ENCODE assay signal across 6 cellular contexts in the genomic region with DNA sequence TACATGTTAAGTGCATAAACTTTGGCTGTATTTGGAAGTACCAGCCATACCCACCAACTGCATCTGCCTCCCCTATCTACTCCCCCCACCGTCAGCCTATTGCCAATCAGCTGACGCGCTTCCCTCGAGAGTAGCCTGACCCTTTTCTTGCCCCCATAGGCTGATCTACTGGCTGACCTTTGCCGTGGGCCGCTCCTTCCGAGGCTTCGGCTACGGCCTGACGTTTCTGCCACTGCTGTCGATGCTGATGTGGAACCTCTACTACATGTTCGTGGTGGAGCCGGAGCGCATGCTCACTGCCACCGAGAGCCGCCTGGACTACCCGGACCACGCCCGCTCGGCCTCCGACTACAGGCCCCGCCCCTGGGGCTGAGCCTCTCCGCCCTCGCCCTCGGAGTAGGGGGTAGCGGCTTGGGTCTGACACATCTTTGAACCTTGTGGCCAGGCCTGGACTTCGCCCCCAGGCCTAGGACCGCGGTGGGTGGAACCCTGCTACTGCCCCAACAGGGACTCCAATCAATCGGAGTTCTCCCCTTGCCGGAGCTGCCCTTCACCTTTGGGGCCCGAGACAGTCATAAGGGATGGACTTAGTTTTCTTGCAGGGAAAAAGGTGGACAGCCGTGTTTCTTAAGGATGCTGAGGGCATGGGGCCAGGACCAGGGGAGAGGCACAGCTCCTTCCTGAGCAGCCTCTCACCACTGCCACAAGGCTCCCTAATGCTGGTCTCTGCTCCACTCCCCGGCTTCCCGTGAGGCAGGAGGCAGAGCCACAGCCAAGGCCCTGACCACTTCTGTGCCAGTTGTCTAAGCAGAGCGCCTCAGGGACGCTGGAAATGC. TPM values are rescaled to one million over a fixed set of nuclear protein-coding genes. Genes with fewer than 3 reads are reported as not detected.
DNase-seq lines count a peak whose midpoint lies in the region; ATAC-seq, FAIRE-seq and TF ChIP-seq lines count a peak whose summit lies in the region.

No MANE protein-coding gene starts in this region.

- peak; percentile 24; the same call in 1 of the 2 replicates for TF ChIP-seq POLR2A in A549 (IDR thresholded peaks at IDR 0.05; ENCODE audit: low read length)

- H3K4me1 ChIP-seq in A549 (peaks cover 4% of the 10 kb centered on the region; the same call in 2 of the 3 replicates), kidney (ENCODE audit: control insufficient read depth in 1 of 2, insufficient read depth in 1 of 2, low read depth in 1 of 2, low read length in 2 of 2) (peaks cover 13 to 20% of the 10 kb centered on the region in 2 donors), thoracic aorta (ENCODE audit: control insufficient read depth in 1 of 2, low read depth in 2 of 2) (peaks cover 8 to 17% of the 10 kb centered on the region in 2 donors)

- intact Hi-C loops in kidney (cut with DNase I) = no loop called here

- no peaks in the 10 kb centered on the region for H3K9me3 ChIP-seq in A549
- H3K9me3 ChIP-seq in kidney (ENCODE audit: control insufficient read depth in 1 of 2, low read length in 2 of 2) = no peaks in the 10 kb centered on the region
- no peaks in the 10 kb centered on the region for H3K9me3 ChIP-seq in thoracic aorta

- no peaks in the 10 kb centered on the region for H3K27me3 ChIP-seq in thoracic aorta (replicated peaks; ENCODE audit: insufficient read depth)

- peak overlapping the region; percentile 68 to 92 for H3K9ac ChIP-seq in kidney (ENCODE audit: low read length in 2 of 2)

- peaks cover 0 to 2% of the 10 kb centered on the region in 2 donors for H3K36me3 ChIP-seq in kidney (ENCODE audit: control insufficient read depth in 1 of 2, insufficient read depth in 2 of 2, low read length in 2 of 2)
- H3K36me3 ChIP-seq in thoracic aorta = no peaks in the 10 kb centered on the region

- CTCF ChIA-PET in A549 (lab: Yijun Ruan, JAX) = no interaction called here

- H3K4me3 ChIP-seq in A549 = no peak overlapping the region
- H3K4me3 ChIP-seq in kidney (ENCODE audit: low read length in 2 of 2) = peak overlapping the region; percentile 66 to 76
- peak overlapping the region; percentile 69 for H3K4me3 ChIP-seq in thoracic aorta

- POLR2A ChIA-PET in A549 (lab: Yijun Ruan, JAX) = interaction anchor here (0.5 kb wide), 1 partner anchor 31 kb away, joined by 3 read pairs; no protein-coding TSS in a partner anchor

- TF ChIP-seq RAD21 in A549 (conservative IDR thresholded peaks at IDR 0.05 in 1 of 2, IDR thresholded peaks at IDR 0.05 in 1 of 2) = no peak

- DNase-seq in A549 (ENCODE audit: low read depth in 1 of 2, low spot score in 1 of 2) = peak; percentile 26 to 62
- DNase-seq in anterior cingulate cortex (lab: John Stamatoyannopoulos, UW) = peak in 55 of 58 donors; percentile 10 to 86 (median 70)
- peak; percentile 94 for DNase-seq in kidney
- DNase-seq in thoracic aorta (ENCODE audit: low spot score) = peak; percentile 81
- DNase-seq in activated naive CD4-positive, alpha-beta T cell treated with anti-CD3 and anti-CD28 coated beads, Interleukin-2, amount 50 U/mL, for 16 hours = no peak

- TF ChIP-seq EP300 in A549 (IDR thresholded peaks at IDR 0.05) = no peak

- WGBS in A549 (ENCODE audit: missing lambda C conversion rate) = 64% methylated on average over 30 of the region's 37 CpGs

- H3K4me2 ChIP-seq in A549 = peak overlapping the region; percentile 54

- H3K27ac ChIP-seq in A549 = peak overlapping the region; percentile 8 to 62; a peak in 3 of 6 replicates
- H3K27ac ChIP-seq in kidney (ENCODE audit: low read depth in 2 of 2, low read length in 2 of 2) = peak overlapping the region; percentile 84 to 85
- peak overlapping the region; percentile 64 to 77 for H3K27ac ChIP-seq in thoracic aorta

- TF ChIP-seq CTCF in A549 (IDR thresholded peaks at IDR 0.05) (no peak), kidney (IDR thresholded peaks at IDR 0.05; ENCODE audit: borderline replicate concordance, extremely low read depth, insufficient read depth) (no peak), thoracic aorta (IDR thresholded peaks at IDR 0.05) (no peak)

- ATAC-seq in A549 (peak; percentile 74 to 84), HG02759 (IDR thresholded peaks at IDR 0.05; ENCODE audit: unreplicated experiment) (peak; percentile 68), thoracic aorta (ENCODE audit: insufficient number of reproducible peaks, low FRiP score, low read depth) (peak; percentile 38)

- FAIRE-seq in A549 (lab: Jason Lieb, UNC) (no peak), kidney (lab: Jason Lieb, UNC) (no peak)

TF ChIP-seq in A549, 52 proteins besides CTCF, POLR2A, EP300 and RAD21 (continues in another document):
- TF ChIP-seq GATA3 (IDR thresholded peaks at IDR 0.05; ENCODE audit: borderline replicate concordance) (no peak), ZSCAN20 (CRISPR knock-in tag; IDR thresholded peaks at IDR 0.05) (no peak), ZC3H11A (IDR thresholded peaks at IDR 0.05) (no peak), ZFP36 (IDR thresholded peaks at IDR 0.05; ENCODE audit: borderline replicate concordance, partially characterized antibody) (no peak), JUN (IDR thresholded peaks at IDR 0.05) (no peak), SMC3 (IDR thresholded peaks at IDR 0.05) (no peak), NPAS2 (CRISPR knock-in tag; IDR thresholded peaks at IDR 0.05; ENCODE audit: borderline replicate concordance) (no peak), EHMT2 (IDR thresholded peaks at IDR 0.05; ENCODE audit: low read depth) (no peak), ZNF302 (CRISPR knock-in tag; IDR thresholded peaks at IDR 0.05) (no peak), RFX5 (IDR thresholded peaks at IDR 0.05) (no peak), HEYL (CRISPR knock-in tag; IDR thresholded peaks at IDR 0.05) (no peak), HDAC2 (IDR thresholded peaks at IDR 0.05) (no peak)
- TF ChIP-seq, protein P1, sequence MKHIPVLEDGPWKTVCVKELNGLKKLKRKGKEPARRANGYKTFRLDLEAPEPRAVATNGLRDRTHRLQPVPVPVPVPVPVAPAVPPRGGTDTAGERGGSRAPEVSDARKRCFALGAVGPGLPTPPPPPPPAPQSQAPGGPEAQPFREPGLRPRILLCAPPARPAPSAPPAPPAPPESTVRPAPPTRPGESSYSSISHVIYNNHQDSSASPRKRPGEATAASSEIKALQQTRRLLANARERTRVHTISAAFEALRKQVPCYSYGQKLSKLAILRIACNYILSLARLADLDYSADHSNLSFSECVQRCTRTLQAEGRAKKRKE (CRISPR knock-in tag; IDR thresholded peaks at IDR 0.05; ENCODE audit: low read depth) = no peak
- TF ChIP-seq, protein P2, sequence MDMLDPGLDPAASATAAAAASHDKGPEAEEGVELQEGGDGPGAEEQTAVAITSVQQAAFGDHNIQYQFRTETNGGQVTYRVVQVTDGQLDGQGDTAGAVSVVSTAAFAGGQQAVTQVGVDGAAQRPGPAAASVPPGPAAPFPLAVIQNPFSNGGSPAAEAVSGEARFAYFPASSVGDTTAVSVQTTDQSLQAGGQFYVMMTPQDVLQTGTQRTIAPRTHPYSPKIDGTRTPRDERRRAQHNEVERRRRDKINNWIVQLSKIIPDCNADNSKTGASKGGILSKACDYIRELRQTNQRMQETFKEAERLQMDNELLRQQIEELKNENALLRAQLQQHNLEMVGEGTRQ (IDR thresholded peaks at IDR 0.05) = no peak

RNA-seq across cellular contexts. Expression of a gene that starts 4.0 kb away (rescaled TPM):
- polyA plus RNA-seq in A549 (2011; rRNA removed) = 12.4 and 16.9 TPM in 2 replicates
- polyA plus RNA-seq in A549 (2012; cell fraction: cytosol; rRNA removed) = 17.2 and 23.4 TPM in 2 replicates
- polyA plus RNA-seq in A549 (2012; cell fraction: nucleus; rRNA removed) = 24.1 and 24.6 TPM in 2 replicates
- 23.0 to 32.5 TPM (median 29.0 TPM) in 3 replicates for polyA plus RNA-seq in A549 (2017; fragmentation: RNase III; extraction: RNeasy Plus Mini Kit Qiagen cat#74134 plus additional on column Dnase treatment)
- 11.4 and 11.5 TPM in 2 replicates for polyA minus RNA-seq in A549 (2011; rRNA and poly(A)+ RNA removed)
- 52.4 TPM for total RNA-seq in kidney
- polyA plus RNA-seq in kidney (ENCODE audit: insufficient read depth, low read depth, low replicate concordance) = 154 TPM
- total RNA-seq in thoracic aorta = 10 to 100 TPM; 27.7 to 60.1 TPM

RNA-seq across cellular contexts. Expression of a gene that starts 7.3 kb away (rescaled TPM):
- polyA plus RNA-seq in A549 (2011; rRNA removed) = 7.2 and 7.5 TPM in 2 replicates
- 12.3 and 13.1 TPM in 2 replicates for polyA plus RNA-seq in A549 (2012; cell fraction: cytosol; rRNA removed)
- polyA plus RNA-seq in A549 (2012; cell fraction: nucleus; rRNA removed) = 23.9 and 26.7 TPM in 2 replicates
- 5.7 to 6.3 TPM (median 6.3 TPM) in 3 replicates for polyA plus RNA-seq in A549 (2017; fragmentation: RNase III; extraction: RNeasy Plus Mini Kit Qiagen cat#74134 plus additional on column Dnase treatment)
- polyA minus RNA-seq in A549 (2011; rRNA and poly(A)+ RNA removed) = 6.4 TPM in 2 replicates
- total RNA-seq in kidney = 2.7 TPM
- 3.9 TPM for polyA plus RNA-seq in kidney (ENCODE audit: insufficient read depth, low read depth, low replicate concordance)
- total RNA-seq in thoracic aorta = 1 to 10 TPM in 1 of 2 donors, under 1 TPM in 1; 0.56 to 5.0 TPM

RNA-seq across cellular contexts. Expression of a gene that starts 7.7 kb away (rescaled TPM):
- not detected in 2 replicates for polyA plus RNA-seq in A549 (2011; rRNA removed)
- polyA plus RNA-seq in A549 (2012; cell fraction: cytosol; rRNA removed) = not detected in 2 replicates
- polyA plus RNA-seq in A549 (2012; cell fraction: nucleus; rRNA removed) = 0.24 and 0.26 TPM in 2 replicates
- polyA plus RNA-seq in A549 (2017; fragmentation: RNase III; extraction: RNeasy Plus Mini Kit Qiagen cat#74134 plus additional on column Dnase treatment) = not detected in 3 replicates
- polyA minus RNA-seq in A549 (2011; rRNA and poly(A)+ RNA removed) = 0.58 TPM in 1 of 2 replicates, not detected in the other
- total RNA-seq in kidney = not detected
- not detected for polyA plus RNA-seq in kidney (ENCODE audit: insufficient read depth, low read depth, low replicate concordance)
- total RNA-seq in thoracic aorta = not detected

RNA-seq across cellular contexts. Expression of a gene that starts 8.8 kb away (rescaled TPM):
- polyA plus RNA-seq in A549 (2011; rRNA removed) = 25.6 and 38.0 TPM in 2 replicates
- polyA plus RNA-seq in A549 (2012; cell fraction: cytosol; rRNA removed) = 23.1 and 30.8 TPM in 2 replicates
- 104 and 114 TPM in 2 replicates for polyA plus RNA-seq in A549 (2012; cell fraction: nucleus; rRNA removed)
- polyA plus RNA-seq in A549 (2017; fragmentation: RNase III; extraction: RNeasy Plus Mini Kit Qiagen cat#74134 plus additional on column Dnase treatment) = 46.4 to 51.5 TPM (median 48.7 TPM) in 3 replicates
- polyA minus RNA-seq in A549 (2011; rRNA and poly(A)+ RNA removed) = 28.4 and 34.6 TPM in 2 replicates
- 69.5 TPM for total RNA-seq in kidney
- polyA plus RNA-seq in kidney (ENCODE audit: insufficient read depth, low read depth, low replicate concordance) = 46.1 TPM
- 10 to 100 TPM; 57.8 to 72.7 TPM for total RNA-seq in thoracic aorta

RNA-seq across cellular contexts. Expression of a gene that starts 43.6 kb away (rescaled TPM):
- polyA plus RNA-seq in A549 (2011; rRNA removed) (2.4 and 2.8 TPM in 2 replicates), A549 (2017; fragmentation: RNase III; extraction: RNeasy Plus Mini Kit Qiagen cat#74134 plus additional on column Dnase treatment) (5.6 to 10.6 TPM (median 8.6 TPM) in 3 replicates), kidney (ENCODE audit: insufficient read depth, low read depth, low replicate concordance) (2.0 TPM)
- polyA plus RNA-seq in A549 (2012; cell fraction: cytosol; rRNA removed) = 2.1 and 3.1 TPM in 2 replicates
- polyA plus RNA-seq in A549 (2012; cell fraction: nucleus; rRNA removed) = 42.4 and 46.8 TPM in 2 replicates
- polyA minus RNA-seq in A549 (2011; rRNA and poly(A)+ RNA removed) = 0.29 and 1.1 TPM in 2 replicates
- total RNA-seq in kidney (4.2 TPM), thoracic aorta (1 to 10 TPM in 1 of 2 donors, under 1 TPM in 1; 0.27 to 2.5 TPM)
